In genomic region chr4:116588783-116589182, GRCh38 we compare ENCODE assay signal across 1 cellular context.
TF ChIP-seq lines count a peak whose summit lies in the region.

No MANE protein-coding gene starts in this region.

TF ChIP-seq in HepG2, 621 proteins besides CTCF, POLR2A, EP300 and RAD21 (continued from another document):
- TF ChIP-seq PRDM15 (CRISPR knock-in tag; IDR thresholded peaks at IDR 0.05) (no peak), MAFF (IDR thresholded peaks at IDR 0.05; ENCODE audit: low read depth, low read length) (peak; percentile 72), MAFK (conservative IDR thresholded peaks at IDR 0.05 in 1 of 2, IDR thresholded peaks at IDR 0.05 in 1 of 2; ENCODE audit: low read length in 2 of 2) (peak; percentile 47 to 82; a peak in 3 of 4 replicates), ZBTB14 (CRISPR knock-in tag; IDR thresholded peaks at IDR 0.05) (no peak)
